18 cellular contexts compared by ENCODE assay signal in the genomic region with DNA sequence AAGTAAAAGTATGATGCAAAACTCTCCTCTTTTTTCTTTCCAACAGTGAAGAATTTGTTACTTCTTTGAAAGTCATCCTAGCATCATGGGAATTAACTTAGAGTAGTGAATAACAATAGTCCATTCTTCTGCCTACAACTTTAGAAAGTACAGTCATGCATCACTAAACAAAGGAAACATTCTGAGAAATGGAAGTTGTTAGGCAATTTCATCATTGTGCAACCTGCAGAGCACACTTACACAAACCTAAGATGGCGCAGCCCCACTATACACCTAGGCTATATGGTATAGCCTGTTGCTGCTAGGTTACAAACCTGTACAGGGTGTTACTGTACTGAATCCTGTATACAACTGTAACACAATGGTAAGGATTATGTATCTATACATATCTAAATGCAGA.
DNase-seq lines count a peak whose midpoint lies in the region; ATAC-seq, FAIRE-seq and TF ChIP-seq lines count a peak whose summit lies in the region.
"Had no signal": no experiment of that assay in that cellular context is flagged by ENCODE, and none has a peak within 500 bp of the region (broad histone marks: within the 10 kb centered on the region; RNA-seq: fewer than 3 reads in every experiment).

No MANE protein-coding gene starts in this region.

- H3K27me3 ChIP-seq in foreskin keratinocyte (no peaks in the 10 kb centered on the region), stomach (no peaks in the 10 kb centered on the region)

- H3K4me1 Mint-ChIP-seq in endothelial cell (ENCODE audit: unreplicated experiment), result peaks cover 6% of the 10 kb centered on the region

- no peak overlapping the region for H3K4me3 ChIP-seq in A549
- no peak overlapping the region for H3K4me3 ChIP-seq in stomach

- DNase-seq in A549 (ENCODE audit: low read depth in 1 of 2, low spot score in 1 of 2) (peak in 1 of 2 experiments; percentile 24), ELR (ENCODE audit: low read depth) (peak; percentile 13), SKM-1 treated with dmso at 0.1 percent for 144 hours (lab: John Stamatoyannopoulos, UW; ENCODE audit: unreplicated experiment) (peak; percentile 42), foreskin keratinocyte (peak; percentile 74 to 84), ureter (ENCODE audit: low spot score) (no peak), endothelial cell (ENCODE audit: low spot score) (no peak), stomach (no peak)
- DNase-seq: activated CD4-positive, alpha-beta T cell treated with anti-CD3 and anti-CD28 coated beads for 48 hours; erythroblast; GOT3; NCI-H1930; NCI-H446; NK-92 treated with Interleukin-12 subunit alpha and Interleukin-12 subunit beta, amount 100 ng/mL, for 24 hours; stimulated activated CD8-positive, alpha-beta memory T cell treated with anti-CD3 and anti-CD28 coated beads, Interleukin-4, amount 100 ng/mL, for 48 hours had no signal

- H3K9me3 Mint-ChIP-seq in endothelial cell (ENCODE audit: unreplicated experiment), result no peaks in the 10 kb centered on the region
- H3K9me3 Mint-ChIP-seq: activated T-helper 2 cell treated with anti-CD3 and anti-CD28 coated beads, Interferon-gamma antibody, Interleukin-2, Interleukin-4, amounts not matched to agents 10 μg/mL and 5 μg/mL and 100 μg/mL, durations not matched to agents 14 hours and 24 hours and 36 hours; brain had no signal

- no peak overlapping the region for H3K4me2 ChIP-seq in A549

- no peaks in the 10 kb centered on the region for H3K27me3 Mint-ChIP-seq in endothelial cell (ENCODE audit: unreplicated experiment)
- H3K27me3 Mint-ChIP-seq: brain had no signal

- TF ChIP-seq EP300 in A549 (IDR thresholded peaks at IDR 0.05) (no peak), stomach (IDR thresholded peaks at IDR 0.05) (no peak)

- TF ChIP-seq CTCF in A549 (IDR thresholded peaks at IDR 0.05) (no peak), foreskin keratinocyte (conservative IDR thresholded peaks at IDR 0.05) (no peak), endothelial cell (IDR thresholded peaks at IDR 0.05; ENCODE audit: unreplicated experiment) (no peak), stomach (IDR thresholded peaks at IDR 0.05) (no peak)

- intact Hi-C loops in stomach (cut with DNase I; ENCODE audit: low total_unique reads), result no loop called here

- H3K4me1 ChIP-seq in A549 (0 out of 3 replicates have a peak, but pooled peaks cover 5% of the 10 kb centered on the region), foreskin keratinocyte (no peaks in the 10 kb centered on the region), stomach (no peaks in the 10 kb centered on the region)

- 84% methylated on average over 1 of the region's 1 CpG for WGBS in A549 (ENCODE audit: missing lambda C conversion rate)
- WGBS in stomach, 5 donors, result 86 to 100% (median 93%) methylated on average over 1 of the region's 1 CpG

- no peaks in the 10 kb centered on the region for H3K36me3 Mint-ChIP-seq in endothelial cell (ENCODE audit: low read depth, unreplicated experiment)
- H3K36me3 Mint-ChIP-seq: brain had no signal

- CTCF ChIA-PET in A549 (lab: Yijun Ruan, JAX), result interaction anchor here (1.7 kb wide), 1 partner anchor 8 kb away, joined by 8 read pairs; no protein-coding TSS in a partner anchor

- ATAC-seq in A549 (no peak), foreskin keratinocyte (peak; percentile 85), HG03280 (IDR thresholded peaks at IDR 0.05; ENCODE audit: unreplicated experiment) (no peak)

- no peak overlapping the region for H3K27ac Mint-ChIP-seq in endothelial cell (ENCODE audit: unreplicated experiment)
- H3K27ac Mint-ChIP-seq: activated T-helper 2 cell treated with anti-CD3 and anti-CD28 coated beads, Interferon-gamma antibody, Interleukin-2, Interleukin-4, amounts not matched to agents 10 μg/mL and 5 μg/mL and 100 μg/mL, durations not matched to agents 14 hours and 24 hours and 36 hours; brain had no signal

- no peak for TF ChIP-seq POLR2A in A549 (IDR thresholded peaks at IDR 0.05; ENCODE audit: low read length)
- no peak for TF ChIP-seq POLR2A in stomach (IDR thresholded peaks at IDR 0.05)

- no peaks in the 10 kb centered on the region for H3K36me3 ChIP-seq in stomach

- POLR2A ChIA-PET in A549 (lab: Yijun Ruan, JAX), result no interaction called here

- no peak overlapping the region for H3K27ac ChIP-seq in A549
- H3K27ac ChIP-seq in foreskin keratinocyte, result no peak overlapping the region
- H3K27ac ChIP-seq in stomach, result no peak overlapping the region
- H3K27ac ChIP-seq: RWPE1 had no signal

- H3K9me3 ChIP-seq in A549 (no peaks in the 10 kb centered on the region), stomach (no peaks in the 10 kb centered on the region)

- no peak for TF ChIP-seq RAD21 in A549 (conservative IDR thresholded peaks at IDR 0.05 in 1 of 2, IDR thresholded peaks at IDR 0.05 in 1 of 2)

- peak; percentile 13 for FAIRE-seq in A549 (lab: Jason Lieb, UNC)

- no peak overlapping the region for H3K4me3 Mint-ChIP-seq in endothelial cell (ENCODE audit: unreplicated experiment)
- H3K4me3 Mint-ChIP-seq: brain had no signal

TF ChIP-seq in A549, 52 proteins besides CTCF, POLR2A, EP300 and RAD21:
- TF ChIP-seq, protein P1, sequence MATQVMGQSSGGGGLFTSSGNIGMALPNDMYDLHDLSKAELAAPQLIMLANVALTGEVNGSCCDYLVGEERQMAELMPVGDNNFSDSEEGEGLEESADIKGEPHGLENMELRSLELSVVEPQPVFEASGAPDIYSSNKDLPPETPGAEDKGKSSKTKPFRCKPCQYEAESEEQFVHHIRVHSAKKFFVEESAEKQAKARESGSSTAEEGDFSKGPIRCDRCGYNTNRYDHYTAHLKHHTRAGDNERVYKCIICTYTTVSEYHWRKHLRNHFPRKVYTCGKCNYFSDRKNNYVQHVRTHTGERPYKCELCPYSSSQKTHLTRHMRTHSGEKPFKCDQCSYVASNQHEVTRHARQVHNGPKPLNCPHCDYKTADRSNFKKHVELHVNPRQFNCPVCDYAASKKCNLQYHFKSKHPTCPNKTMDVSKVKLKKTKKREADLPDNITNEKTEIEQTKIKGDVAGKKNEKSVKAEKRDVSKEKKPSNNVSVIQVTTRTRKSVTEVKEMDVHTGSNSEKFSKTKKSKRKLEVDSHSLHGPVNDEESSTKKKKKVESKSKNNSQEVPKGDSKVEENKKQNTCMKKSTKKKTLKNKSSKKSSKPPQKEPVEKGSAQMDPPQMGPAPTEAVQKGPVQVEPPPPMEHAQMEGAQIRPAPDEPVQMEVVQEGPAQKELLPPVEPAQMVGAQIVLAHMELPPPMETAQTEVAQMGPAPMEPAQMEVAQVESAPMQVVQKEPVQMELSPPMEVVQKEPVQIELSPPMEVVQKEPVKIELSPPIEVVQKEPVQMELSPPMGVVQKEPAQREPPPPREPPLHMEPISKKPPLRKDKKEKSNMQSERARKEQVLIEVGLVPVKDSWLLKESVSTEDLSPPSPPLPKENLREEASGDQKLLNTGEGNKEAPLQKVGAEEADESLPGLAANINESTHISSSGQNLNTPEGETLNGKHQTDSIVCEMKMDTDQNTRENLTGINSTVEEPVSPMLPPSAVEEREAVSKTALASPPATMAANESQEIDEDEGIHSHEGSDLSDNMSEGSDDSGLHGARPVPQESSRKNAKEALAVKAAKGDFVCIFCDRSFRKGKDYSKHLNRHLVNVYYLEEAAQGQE (IDR thresholded peaks at IDR 0.05), result no peak
- TF ChIP-seq CEBPB (IDR thresholded peaks at IDR 0.05) (peak; percentile 54 to 66; a peak in 3 of 4 replicates), FOSB (CRISPR knock-in tag; IDR thresholded peaks at IDR 0.05) (no peak), ATOH8 (CRISPR knock-in tag; IDR thresholded peaks at IDR 0.05; ENCODE audit: low read depth) (no peak)

Comparison
In these comparisons a context has a peak if more than half of its experiments do, and no peak if none do; other contexts are left out.
1. DNase-seq: peak in ELR (single experiment), SKM-1 treated with dmso at 0.1 percent for 144 hours (single experiment) and foreskin keratinocyte (2 of 2); none in ureter (single experiment), endothelial cell (single experiment) and stomach (single experiment).